Comparison of ENCODE assay signal across 8 cellular contexts in the genomic region with DNA sequence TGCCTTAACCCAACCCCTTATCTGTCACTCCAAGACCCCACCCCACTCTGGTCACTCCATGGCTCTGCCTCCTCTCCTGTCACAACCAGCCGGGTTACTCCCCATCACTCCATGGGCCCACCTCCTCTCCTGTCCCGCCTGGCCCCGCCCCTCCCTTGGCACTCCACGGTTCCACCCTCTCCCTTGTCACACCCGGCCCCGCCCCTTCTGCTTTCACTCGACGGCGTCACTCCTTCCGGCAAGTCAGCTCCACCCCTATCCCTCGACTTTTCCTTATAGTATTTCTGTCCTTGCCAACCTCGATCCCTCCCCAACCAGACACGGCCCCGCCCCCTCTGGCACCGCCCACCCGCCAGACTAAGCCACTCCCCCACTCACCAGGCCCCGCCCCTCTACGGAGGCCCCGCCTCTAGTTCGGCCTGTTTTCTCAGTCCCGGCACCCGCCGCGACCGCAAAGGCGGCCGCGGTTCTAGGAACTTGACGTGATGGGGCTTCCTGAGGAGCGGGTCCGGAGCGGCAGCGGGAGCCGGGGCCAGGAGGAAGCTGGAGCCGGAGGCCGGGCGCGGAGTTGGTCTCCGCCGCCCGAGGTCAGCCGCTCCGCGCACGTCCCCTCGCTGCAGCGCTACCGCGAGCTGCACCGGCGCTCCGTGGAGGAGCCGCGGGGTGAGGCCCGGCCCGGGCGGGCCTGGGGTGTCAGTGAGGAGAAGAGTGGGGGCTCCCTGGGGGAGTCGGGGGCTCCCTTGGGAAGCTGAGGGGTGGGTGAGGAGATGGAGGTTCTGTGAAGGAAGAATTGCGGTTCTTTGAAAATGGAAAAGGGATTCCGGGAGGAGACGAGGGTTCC. TPM values are rescaled to one million over a fixed set of nuclear protein-coding genes. Genes with fewer than 3 reads are reported as not detected.
DNase-seq lines count a peak whose midpoint lies in the region; ATAC-seq and TF ChIP-seq lines count a peak whose summit lies in the region.

A gene with protein sequence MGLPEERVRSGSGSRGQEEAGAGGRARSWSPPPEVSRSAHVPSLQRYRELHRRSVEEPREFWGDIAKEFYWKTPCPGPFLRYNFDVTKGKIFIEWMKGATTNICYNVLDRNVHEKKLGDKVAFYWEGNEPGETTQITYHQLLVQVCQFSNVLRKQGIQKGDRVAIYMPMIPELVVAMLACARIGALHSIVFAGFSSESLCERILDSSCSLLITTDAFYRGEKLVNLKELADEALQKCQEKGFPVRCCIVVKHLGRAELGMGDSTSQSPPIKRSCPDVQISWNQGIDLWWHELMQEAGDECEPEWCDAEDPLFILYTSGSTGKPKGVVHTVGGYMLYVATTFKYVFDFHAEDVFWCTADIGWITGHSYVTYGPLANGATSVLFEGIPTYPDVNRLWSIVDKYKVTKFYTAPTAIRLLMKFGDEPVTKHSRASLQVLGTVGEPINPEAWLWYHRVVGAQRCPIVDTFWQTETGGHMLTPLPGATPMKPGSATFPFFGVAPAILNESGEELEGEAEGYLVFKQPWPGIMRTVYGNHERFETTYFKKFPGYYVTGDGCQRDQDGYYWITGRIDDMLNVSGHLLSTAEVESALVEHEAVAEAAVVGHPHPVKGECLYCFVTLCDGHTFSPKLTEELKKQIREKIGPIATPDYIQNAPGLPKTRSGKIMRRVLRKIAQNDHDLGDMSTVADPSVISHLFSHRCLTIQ (plus strand): TSS at position 452 of the 841 bp plus-strand sequence. CDS start 34 bp downstream, at position 486.

- intact Hi-C loops in colonic mucosa (cut with DNase I) = loop anchor here (10.0 kb wide), 1 partner anchor 218 kb away; a partner anchor contains a TSS

- H3K36me3 ChIP-seq in colonic mucosa = no peaks in the 10 kb centered on the region

- peak; percentile 63 for ATAC-seq in GM19043 (IDR thresholded peaks at IDR 0.05; ENCODE audit: low read depth, unreplicated experiment)
- peak; percentile 66 for ATAC-seq in HG03432 (IDR thresholded peaks at IDR 0.05; ENCODE audit: unreplicated experiment)

- H3K4me3 ChIP-seq in AG09309 (ENCODE audit: control insufficient read depth, low read depth, low read length) (peak within 1 kb of the TSS; percentile 67), colonic mucosa (peak within 1 kb of the TSS; percentile 84)

- peaks cover 11% of the 10 kb centered on the region for H3K4me1 ChIP-seq in colonic mucosa

- H3K9ac ChIP-seq in colonic mucosa (ENCODE audit: low read depth in 2 of 2, low read length in 2 of 2) = peak within 1 kb of the TSS; percentile 70 to 99

- H3K9me3 ChIP-seq in colonic mucosa = no peaks in the 10 kb centered on the region

- H3K27ac ChIP-seq in colonic mucosa = peak within 1 kb of the TSS; percentile 85
- peak within 1 kb of the TSS; percentile 88 for H3K27ac ChIP-seq in layer of hippocampus (ENCODE audit: low read depth, low read length)

- no peaks in the 10 kb centered on the region for H3K27me3 ChIP-seq in colonic mucosa
- H3K27me3 ChIP-seq in layer of hippocampus (ENCODE audit: control insufficient read depth, insufficient read depth, low read length) = no peaks in the 10 kb centered on the region

- TF ChIP-seq CTCF in AG09309 (IDR thresholded peaks at IDR 0.05; ENCODE audit: control insufficient read depth, insufficient read depth, low read depth, low read length, missing control alignments) = no peak
- TF ChIP-seq CTCF in colonic mucosa (IDR thresholded peaks at IDR 0.05) = no peak

- DNase-seq in AG09309 (ENCODE audit: low read depth) = peak; percentile 93
- DNase-seq in NCI-H524 (lab: John Stamatoyannopoulos, UW) = peak; percentile 90 to 92
- DNase-seq in activated CD4-positive, alpha-beta T cell treated with anti-CD3 and anti-CD28 coated beads for 48 hours = peak; percentile 99
- DNase-seq in colonic mucosa = peak; percentile 100
- DNase-seq in stimulated activated CD4-positive, alpha-beta T cell treated with anti-CD3 and anti-CD28 coated beads, Interleukin-1b, Interleukin-23, amount 100 ng/mL, for 24 hours (ENCODE audit: low read depth in 4 of 4, low spot score in 1 of 4) = peak; percentile 95 to 99 (median 96)

RNA-seq across cellular contexts. Expression of the gene that starts here (rescaled TPM):
- total RNA-seq in colonic mucosa = 100 to 1,000 TPM; 258 to 394 TPM

Comparison
In these comparisons a context has a peak if more than half of its experiments do, and no peak if none do; other contexts are left out.
1. Peak in every context shown above with its lines: DNase-seq, ATAC-seq, H3K4me3 ChIP-seq and H3K27ac ChIP-seq.